In the genomic region with DNA sequence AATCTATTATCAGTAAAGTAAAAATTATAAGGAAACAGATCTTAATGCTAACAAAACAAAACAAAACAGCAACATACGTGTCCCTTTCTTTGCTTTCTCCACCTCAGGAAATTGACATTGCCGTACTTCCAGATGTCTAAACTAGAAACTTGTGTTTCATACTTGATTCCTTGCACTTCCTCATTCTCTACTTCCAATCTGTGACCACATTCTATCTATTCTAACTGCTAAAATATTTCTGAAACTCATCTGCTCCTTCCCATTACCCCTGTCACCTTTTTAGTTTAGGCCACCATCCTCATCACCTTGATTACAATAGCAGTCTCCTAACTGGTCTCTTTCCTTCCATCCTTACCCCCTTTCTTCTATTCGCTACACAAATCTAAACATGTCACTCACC, we compare ENCODE assay signal across 16 cellular contexts. TPM values are rescaled to one million over a fixed set of nuclear protein-coding genes. Genes with fewer than 3 reads are reported as not detected.
DNase-seq lines count a peak whose midpoint lies in the region; ATAC-seq, FAIRE-seq and TF ChIP-seq lines count a peak whose summit lies in the region.
"Had no signal": no experiment of that assay in that cellular context is flagged by ENCODE, and none has a peak within 500 bp of the region (broad histone marks: within the 10 kb centered on the region; RNA-seq: fewer than 3 reads in every experiment).

No MANE protein-coding gene starts in this region.

- H3K36me3 ChIP-seq in testis (ENCODE audit: low read depth, missing control alignments) (no peaks in the 10 kb centered on the region), mesenchymal stem cell (ENCODE audit: control insufficient read depth in 1 of 2, insufficient read depth in 2 of 2, low read depth in 1 of 2, low read length in 2 of 2) (no peaks in the 10 kb centered on the region), pancreas (no peaks in the 10 kb centered on the region), esophagus muscularis mucosa (no peaks in the 10 kb centered on the region)
- H3K36me3 ChIP-seq: gastroesophageal sphincter had no signal

- H3K4me1 ChIP-seq in testis (no peaks in the 10 kb centered on the region), mesenchymal stem cell (ENCODE audit: control insufficient read depth, insufficient read depth, low read depth, low read length) (no peaks in the 10 kb centered on the region), pancreas (no peaks in the 10 kb centered on the region), esophagus muscularis mucosa (peaks cover 0 to 15% (median 3%) of the 10 kb centered on the region in 4 donors)

- H3K14ac ChIP-seq in mesenchymal stem cell (ENCODE audit: low read length in 2 of 2), result no peak overlapping the region

- H2BK120ac ChIP-seq in mesenchymal stem cell (ENCODE audit: low read depth, low read length), result no peak overlapping the region

- no peak for TF ChIP-seq EP300 in esophagus muscularis mucosa (IDR thresholded peaks at IDR 0.05)

- WGBS in testis, 2 donors, result 82 to 93% methylated on average over 3 of the region's 3 CpGs
- 91% methylated on average over 3 of the region's 3 CpGs for WGBS in mesenchymal stem cell
- WGBS in pancreas, 2 donors, result 77 to 90% methylated on average over 3 of the region's 3 CpGs
- 72% methylated on average over 3 of the region's 3 CpGs for WGBS in esophagus muscularis mucosa

- intact Hi-C loops in testis (cut with DNase I; ENCODE audit: low total_unique reads) (no loop called here), pancreas (cut with DNase I) (no loop called here), esophagus muscularis mucosa (cut with DNase I) (no loop called here)

- TF ChIP-seq CTCF in testis (IDR thresholded peaks at IDR 0.05), result no peak
- TF ChIP-seq CTCF in pancreas (IDR thresholded peaks at IDR 0.05), result no peak
- TF ChIP-seq CTCF in esophagus muscularis mucosa (IDR thresholded peaks at IDR 0.05), result no peak

- H3K18ac ChIP-seq in mesenchymal stem cell (ENCODE audit: low read depth in 1 of 2, low read length in 2 of 2), result no peak overlapping the region

- no peak for DNase-seq in GM12891 (ENCODE audit: insufficient read length, low spot score)
- peak; percentile 22 for DNase-seq in NAMALWA (ENCODE audit: low spot score)
- DNase-seq in testis, result no peak
- DNase-seq in mesenchymal stem cell, result no peak
- no peak for DNase-seq in pancreas
- DNase-seq in esophagus muscularis mucosa (ENCODE audit: extremely low spot score), result no peak
- DNase-seq: activated CD8-positive, alpha-beta T cell treated with anti-CD3 and anti-CD28 coated beads, Interleukin-2, amount 10 ng/mL, durations not matched to agents 7 days and 5 days; activated naive CD4-positive, alpha-beta T cell; DMS153; effector CD8-positive, alpha-beta T cell had no signal

- no peaks in the 10 kb centered on the region for H3K9me3 ChIP-seq in testis
- H3K9me3 ChIP-seq in mesenchymal stem cell (ENCODE audit: control insufficient read depth, low read length), result no peaks in the 10 kb centered on the region
- H3K9me3 ChIP-seq in pancreas, result no peaks in the 10 kb centered on the region
- H3K9me3 ChIP-seq in esophagus muscularis mucosa, result no peaks in the 10 kb centered on the region
- H3K9me3 ChIP-seq: gastroesophageal sphincter had no signal

- TF ChIP-seq POLR2A in GM12891 (IDR thresholded peaks at IDR 0.05; ENCODE audit: low read depth, low read length), result no peak
- TF ChIP-seq POLR2A in testis (IDR thresholded peaks at IDR 0.05), result no peak
- TF ChIP-seq POLR2A in esophagus muscularis mucosa (IDR thresholded peaks at IDR 0.05; ENCODE audit: low read depth), result no peak

- no peak overlapping the region for H4K8ac ChIP-seq in mesenchymal stem cell (ENCODE audit: low read length)

- H2BK12ac ChIP-seq in mesenchymal stem cell (ENCODE audit: low read length in 2 of 2), result no peak overlapping the region

- no peak overlapping the region for H3K9ac ChIP-seq in mesenchymal stem cell (ENCODE audit: low read length)

- ATAC-seq in GM21360 (IDR thresholded peaks at IDR 0.05; ENCODE audit: unreplicated experiment), result peak; percentile 63
- ATAC-seq in HG02884 (IDR thresholded peaks at IDR 0.05; ENCODE audit: unreplicated experiment), result peak; percentile 56
- no peak for ATAC-seq in pancreas
- ATAC-seq: activated CD8-positive, alpha-beta T cell treated with anti-CD3 and anti-CD28 coated beads, Interleukin-2, amount 10 ng/mL, durations not matched to agents 7 days and 5 days; gastroesophageal sphincter; GM23338; stimulated activated effector memory CD8-positive, alpha-beta T cell treated with anti-CD3 and anti-CD28 coated beads, Interleukin-12 subunit alpha, Interleukin-12 subunit beta, amount 100 ng/mL, for 72 hours had no signal

- no peak overlapping the region for H2AK5ac ChIP-seq in mesenchymal stem cell (ENCODE audit: low read length, severe bottlenecking)

- H2AFZ ChIP-seq in mesenchymal stem cell (ENCODE audit: low read depth, low read length), result no peak overlapping the region
- H2AFZ ChIP-seq: GM23338 had no signal

- H3K27me3 ChIP-seq in testis (no peaks in the 10 kb centered on the region), mesenchymal stem cell (ENCODE audit: control insufficient read depth in 1 of 2, insufficient read depth in 1 of 2, low read length in 2 of 2) (no peaks in the 10 kb centered on the region), pancreas (no peaks in the 10 kb centered on the region), esophagus muscularis mucosa (no peaks in the 10 kb centered on the region)
- H3K27me3 ChIP-seq: gastroesophageal sphincter had no signal

- FAIRE-seq in GM12891 (lab: Jason Lieb, UNC) (no peak), pancreas (lab: Jason Lieb, UNC) (no peak)

- H3K4me2 ChIP-seq in mesenchymal stem cell (ENCODE audit: low read length, poor library complexity, severe bottlenecking), result no peak overlapping the region
- H3K4me2 ChIP-seq: GM23338 had no signal

- no peak overlapping the region for H2BK5ac ChIP-seq in mesenchymal stem cell (ENCODE audit: low read depth, low read length, poor library complexity, severe bottlenecking)

- H3K27ac ChIP-seq in testis (no peak overlapping the region), mesenchymal stem cell (ENCODE audit: low read length, poor library complexity, severe bottlenecking) (no peak overlapping the region), pancreas (no peak overlapping the region), esophagus muscularis mucosa (replicated peaks in 1 of 4) (no peak overlapping the region)
- H3K27ac ChIP-seq: gastroesophageal sphincter had no signal

- H3K4me3 ChIP-seq in testis (no peak overlapping the region), mesenchymal stem cell (ENCODE audit: insufficient read depth in 1 of 2, low read depth in 1 of 2, low read length in 2 of 2) (no peak overlapping the region), pancreas (no peak overlapping the region), esophagus muscularis mucosa (no peak overlapping the region)
- H3K4me3 ChIP-seq: gastroesophageal sphincter, GM23338 had no signal

- H3K79me1 ChIP-seq in mesenchymal stem cell (replicated peaks; ENCODE audit: low read length, poor library complexity, severe bottlenecking), result peaks cover 3% of the 10 kb centered on the region

- H3K4ac ChIP-seq in mesenchymal stem cell (ENCODE audit: low read depth in 1 of 2, low read length in 2 of 2), result no peak overlapping the region

- no peak overlapping the region for H2BK15ac ChIP-seq in mesenchymal stem cell (ENCODE audit: low read depth, poor library complexity, severe bottlenecking)

- H4K91ac ChIP-seq in mesenchymal stem cell (ENCODE audit: low read length), result no peak overlapping the region

- no peak overlapping the region for H3K23ac ChIP-seq in mesenchymal stem cell (ENCODE audit: low read length in 2 of 2)

TF ChIP-seq in GM12891, 5 proteins besides CTCF, POLR2A, EP300 and RAD21:
- TF ChIP-seq SPI1 (IDR thresholded peaks at IDR 0.05; ENCODE audit: low read depth, low read length), result peak; percentile 92
- no peak for TF ChIP-seq TAF1 (IDR thresholded peaks at IDR 0.05; ENCODE audit: low read depth, low read length)
- TF ChIP-seq PAX5 (IDR thresholded peaks at IDR 0.05; ENCODE audit: insufficient read depth, low read length, severe bottlenecking), result no peak
- no peak for TF ChIP-seq POU2F2 (IDR thresholded peaks at IDR 0.05; ENCODE audit: low read depth, low read length)
- no peak for TF ChIP-seq POLR2AphosphoS5 (IDR thresholded peaks at IDR 0.05; ENCODE audit: low read depth, low read length)
TF ChIP-seq in GM12891: peak in this region for 1.

RNA-seq across cellular contexts. Expression of a gene that starts 22.5 kb away (rescaled TPM):
- polyA plus RNA-seq in GM12891 (2012; ENCODE audit: low read depth, missing spikeins), result not detected
- total RNA-seq in testis (10 to 100 TPM in 1 of 2 donors, 1 to 10 TPM in 1; 8.7 to 10.6 TPM), pancreas (under 1 TPM; 0.09 to 0.62 (median 0.30) TPM), esophagus muscularis mucosa (1 to 10 TPM in 2 of 4 donors, under 1 TPM in 2; 0.40 to 2.5 (median 1.0) TPM)
- polyA plus RNA-seq in testis (ENCODE audit: insufficient read depth, low read depth, low replicate concordance) (1.6 TPM), pancreas (under 1 TPM; 0.07 to 0.42 TPM)
- polyA plus RNA-seq in mesenchymal stem cell (2013, experiment 1 of 2), result 0.06 TPM
- 0.11 TPM for polyA plus RNA-seq in mesenchymal stem cell (2013, experiment 2 of 2)
- total RNA-seq: LHCN-M2 had no signal

Comparison
In these comparisons a context has a peak if more than half of its experiments do, and no peak if none do; other contexts are left out.
1. ATAC-seq: peak in GM21360 (single experiment) and HG02884 (single experiment); none in pancreas (0 of 4).